17 cellular contexts compared by ENCODE assay signal in genomic region chr2:121898483-121898882, GRCh38.
DNase-seq lines count a peak whose midpoint lies in the region; ATAC-seq and TF ChIP-seq lines count a peak whose summit lies in the region.
"Had no signal": no experiment of that assay in that cellular context is flagged by ENCODE, and none has a peak within 500 bp of the region (broad histone marks: within the 10 kb centered on the region; RNA-seq: fewer than 3 reads in every experiment).

No MANE protein-coding gene starts in this region.

- H3K4me1 ChIP-seq in neuronal stem cell (ENCODE audit: control insufficient read depth in 2 of 2, insufficient read depth in 1 of 2, low read depth in 1 of 2, low read length in 2 of 2) (peaks cover 0 to 2% of the 10 kb centered on the region in 2 donors), stomach (peaks cover 0 to 5% (median 0%) of the 10 kb centered on the region in 4 donors)
- H3K4me1 ChIP-seq: prostate gland had no signal

- no peaks in the 10 kb centered on the region for H3K9me3 Mint-ChIP-seq in chondrocyte (ENCODE audit: low read depth)
- no peaks in the 10 kb centered on the region for H3K9me3 Mint-ChIP-seq in activated CD8-positive, alpha-beta memory T cell treated with anti-CD3 and anti-CD28 coated beads, Interleukin-2, amount 10 ng/mL, durations not matched to agents 7 days and 5 days (ENCODE audit: low read depth)
- H3K9me3 Mint-ChIP-seq: activated naive CD4-positive, alpha-beta T cell treated with anti-CD3 and anti-CD28 coated beads, Interleukin-2, amount 50 U/mL, for 24 hours; CD4-positive, alpha-beta T cell had no signal

- DNase-seq in GM04504 (ENCODE audit: low read depth) (peak; percentile 22), NCI-H460 (ENCODE audit: extremely low read depth, low read depth) (peak; percentile 49), chondrocyte (ENCODE audit: low spot score) (no peak), neuronal stem cell (ENCODE audit: low spot score) (no peak), NCI-H2107 (lab: John Stamatoyannopoulos, UW) (no peak), stomach (no peak)
- DNase-seq in activated CD8-positive, alpha-beta memory T cell treated with anti-CD3 and anti-CD28 coated beads, Interleukin-2, amount 10 ng/mL, durations not matched to agents 7 days and 5 days: no peak
- DNase-seq: CD4-positive, alpha-beta T cell; DND-41; left colon; NCI-H187; NCI-H526 had no signal

- H3K9ac ChIP-seq in neuronal stem cell (ENCODE audit: low read depth, low read length, poor library complexity): no peak overlapping the region

- no peak overlapping the region for H3K4me2 ChIP-seq in neuronal stem cell (ENCODE audit: insufficient read depth, low read length, poor library complexity, severe bottlenecking)
- H3K4me2 ChIP-seq: hepatocyte had no signal

- H3K4me3 ChIP-seq in neuronal stem cell (ENCODE audit: low read length in 2 of 2): no peak overlapping the region
- H3K4me3 ChIP-seq in stomach: no peak overlapping the region
- H3K4me3 ChIP-seq: hepatocyte, prostate gland had no signal

- intact Hi-C loops in stomach (cut with DNase I; ENCODE audit: low total_unique reads): no loop called here

- no peak overlapping the region for H3K4ac ChIP-seq in neuronal stem cell (ENCODE audit: low read length)

- H2BK15ac ChIP-seq in neuronal stem cell (ENCODE audit: low read length): no peak overlapping the region

- H3K9me3 ChIP-seq in neuronal stem cell (replicated peaks in 1 of 2; ENCODE audit: control insufficient read depth in 2 of 2, insufficient read depth in 1 of 2, low read depth in 1 of 2, low read length in 2 of 2): no peaks in the 10 kb centered on the region
- H3K9me3 ChIP-seq in stomach: no peaks in the 10 kb centered on the region
- H3K9me3 ChIP-seq: prostate gland had no signal

- no peak overlapping the region for H3K27ac ChIP-seq in neuronal stem cell (replicated peaks; ENCODE audit: low read length)
- no peak overlapping the region for H3K27ac ChIP-seq in stomach
- H3K27ac ChIP-seq: hepatocyte, prostate gland had no signal

- CTCF ChIA-PET in activated CD8-positive, alpha-beta memory T cell treated with anti-CD3 and anti-CD28 coated beads, Interleukin-2, amount 10 ng/mL, durations not matched to agents 7 days and 5 days (lab: Charles Lee): no interaction called here

- no peak overlapping the region for H3K18ac ChIP-seq in neuronal stem cell (ENCODE audit: low read length)

- no peak overlapping the region for H3K23ac ChIP-seq in neuronal stem cell (ENCODE audit: low read depth, low read length, poor library complexity)

- no peak overlapping the region for H2BK5ac ChIP-seq in neuronal stem cell (ENCODE audit: low read length)

- no peak overlapping the region for H4K8ac ChIP-seq in neuronal stem cell (ENCODE audit: low read depth, low read length)

- peak overlapping the region; percentile 46 for H3K27ac Mint-ChIP-seq in chondrocyte (ENCODE audit: unreplicated experiment)
- no peak overlapping the region for H3K27ac Mint-ChIP-seq in activated CD8-positive, alpha-beta memory T cell treated with anti-CD3 and anti-CD28 coated beads, Interleukin-2, amount 10 ng/mL, durations not matched to agents 7 days and 5 days
- H3K27ac Mint-ChIP-seq: activated naive CD4-positive, alpha-beta T cell treated with anti-CD3 and anti-CD28 coated beads, Interleukin-2, amount 50 U/mL, for 24 hours; CD4-positive, alpha-beta T cell had no signal

- H3K4me1 Mint-ChIP-seq in chondrocyte (ENCODE audit: low read depth): peaks cover 22% of the 10 kb centered on the region
- H3K4me1 Mint-ChIP-seq in activated CD8-positive, alpha-beta memory T cell treated with anti-CD3 and anti-CD28 coated beads, Interleukin-2, amount 10 ng/mL, durations not matched to agents 7 days and 5 days: no peaks in the 10 kb centered on the region
- H3K4me1 Mint-ChIP-seq: activated naive CD4-positive, alpha-beta T cell treated with anti-CD3 and anti-CD28 coated beads, Interleukin-2, amount 50 U/mL, for 24 hours had no signal

- no peaks in the 10 kb centered on the region for H3K79me1 ChIP-seq in neuronal stem cell (ENCODE audit: low read depth, low read length)

- no peak overlapping the region for H3K14ac ChIP-seq in neuronal stem cell (ENCODE audit: low read length)

- H3K4me3 Mint-ChIP-seq in chondrocyte (ENCODE audit: unreplicated experiment): no peak overlapping the region
- H3K4me3 Mint-ChIP-seq in activated CD8-positive, alpha-beta memory T cell treated with anti-CD3 and anti-CD28 coated beads, Interleukin-2, amount 10 ng/mL, durations not matched to agents 7 days and 5 days: no peak overlapping the region
- H3K4me3 Mint-ChIP-seq: activated naive CD4-positive, alpha-beta T cell treated with anti-CD3 and anti-CD28 coated beads, Interleukin-2, amount 50 U/mL, for 24 hours; CD4-positive, alpha-beta T cell had no signal

- no peak for TF ChIP-seq EP300 in stomach (IDR thresholded peaks at IDR 0.05)

- H3K27me3 Mint-ChIP-seq in chondrocyte (ENCODE audit: low read depth): no peaks in the 10 kb centered on the region
- no peaks in the 10 kb centered on the region for H3K27me3 Mint-ChIP-seq in activated CD8-positive, alpha-beta memory T cell treated with anti-CD3 and anti-CD28 coated beads, Interleukin-2, amount 10 ng/mL, durations not matched to agents 7 days and 5 days

- no peak overlapping the region for H4K91ac ChIP-seq in neuronal stem cell (ENCODE audit: low read depth, low read length, poor library complexity)

- no peaks in the 10 kb centered on the region for H3K36me3 Mint-ChIP-seq in chondrocyte (ENCODE audit: low read depth)
- H3K36me3 Mint-ChIP-seq in activated CD8-positive, alpha-beta memory T cell treated with anti-CD3 and anti-CD28 coated beads, Interleukin-2, amount 10 ng/mL, durations not matched to agents 7 days and 5 days: no peaks in the 10 kb centered on the region
- H3K36me3 Mint-ChIP-seq: activated naive CD4-positive, alpha-beta T cell treated with anti-CD3 and anti-CD28 coated beads, Interleukin-2, amount 50 U/mL, for 24 hours had no signal

- H2AK5ac ChIP-seq in neuronal stem cell (ENCODE audit: low read depth, low read length): no peak overlapping the region

- no peak for TF ChIP-seq POLR2A in stomach (IDR thresholded peaks at IDR 0.05)

- no peak for ATAC-seq in activated CD8-positive, alpha-beta memory T cell treated with anti-CD3 and anti-CD28 coated beads, Interleukin-2, amount 10 ng/mL, durations not matched to agents 7 days and 5 days
- ATAC-seq in HG02840 (IDR thresholded peaks at IDR 0.05; ENCODE audit: low FRiP score, unreplicated experiment): no peak
- ATAC-seq: left colon, Panc1 had no signal

- H3K27me3 ChIP-seq in neuronal stem cell (ENCODE audit: control insufficient read depth in 3 of 3, insufficient read depth in 3 of 3, low read depth in 1 of 3, low read length in 3 of 3) (no peaks in the 10 kb centered on the region), stomach (peaks cover 0 to 13% (median 7%) of the 10 kb centered on the region in 3 donors)
- H3K27me3 ChIP-seq: hepatocyte had no signal

- H2BK12ac ChIP-seq in neuronal stem cell (ENCODE audit: low read length): no peak overlapping the region

- H2BK120ac ChIP-seq in neuronal stem cell (ENCODE audit: low read depth, low read length): no peak overlapping the region

- WGBS in neuronal stem cell (ENCODE audit: extremely low coverage in 2 of 2, insufficient read length in 2 of 2, insufficient replicate concordance in 1 of 2), 2 donors: no CpG with 5 or more reads among the region's 4 CpGs
- 75 to 83% (median 82%) methylated on average over 4 of the region's 4 CpGs for WGBS in stomach, 5 donors

- no peak for TF ChIP-seq CTCF in chondrocyte (IDR thresholded peaks at IDR 0.05)
- TF ChIP-seq CTCF in stomach (IDR thresholded peaks at IDR 0.05): no peak

- H3K36me3 ChIP-seq in neuronal stem cell (replicated peaks in 1 of 2; ENCODE audit: control insufficient read depth in 2 of 2, insufficient read depth in 2 of 2, low read length in 2 of 2): no peaks in the 10 kb centered on the region
- no peaks in the 10 kb centered on the region for H3K36me3 ChIP-seq in stomach
- H3K36me3 ChIP-seq: prostate gland had no signal

- H2AFZ ChIP-seq in neuronal stem cell (ENCODE audit: low read length): peak overlapping the region; percentile 65
- H2AFZ ChIP-seq: hepatocyte had no signal

Comparison
In these comparisons a context has a peak if more than half of its experiments do, and no peak if none do; other contexts are left out.
1. DNase-seq: peak in GM04504 (single experiment) and NCI-H460 (single experiment); none in chondrocyte (single experiment), neuronal stem cell (single experiment), NCI-H2107 (single experiment), activated CD8-positive, alpha-beta memory T cell treated with anti-CD3 and anti-CD28 coated beads, Interleukin-2, amount 10 ng/mL, durations not matched to agents 7 days and 5 days (single experiment) and stomach (single experiment).